In the genomic region with DNA sequence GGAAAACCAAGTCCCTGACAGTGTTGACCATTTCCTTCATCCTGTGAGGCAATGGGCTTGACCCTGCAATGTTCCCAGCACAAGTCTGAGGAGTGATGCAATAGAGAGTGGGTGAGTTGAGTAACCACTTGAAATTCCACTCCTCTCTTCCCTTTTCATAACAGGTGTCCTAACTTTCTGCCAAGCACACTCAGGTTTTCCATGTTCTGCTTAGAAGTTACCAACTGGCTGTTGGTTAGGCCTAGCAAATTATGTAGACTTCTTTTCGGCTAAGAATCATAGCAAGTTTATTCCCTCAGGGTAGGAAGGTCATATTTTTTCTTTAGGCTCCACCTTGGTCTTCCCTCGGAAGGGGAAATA, we compare ENCODE assay signal across 9 cellular contexts. TPM values are rescaled to one million over a fixed set of nuclear protein-coding genes. Genes with fewer than 3 reads are reported as not detected.
DNase-seq lines count a peak whose midpoint lies in the region; ATAC-seq, FAIRE-seq and TF ChIP-seq lines count a peak whose summit lies in the region.
"Had no signal": no experiment of that assay in that cellular context is flagged by ENCODE, and none has a peak within 500 bp of the region (broad histone marks: within the 10 kb centered on the region; RNA-seq: fewer than 3 reads in every experiment).

No MANE protein-coding gene starts in this region.

- WGBS in sigmoid colon, 2 donors = 87 to 90% methylated on average over 2 of the region's 2 CpGs

- H3K27ac Mint-ChIP-seq in T-cell = no peak overlapping the region

- H3K9me2 ChIP-seq in OCI-LY7 (ENCODE audit: insufficient read depth, low read length) = no peaks in the 10 kb centered on the region
- no peaks in the 10 kb centered on the region for H3K9me2 ChIP-seq in Karpas-422 (replicated peaks; ENCODE audit: insufficient read depth, low read length)

- CTCF ChIA-PET in OCI-LY7 (lab: Charles Lee; ENCODE audit: unreplicated experiment) (no interaction called here), T-cell (lab: Charles Lee) (interaction anchor here (0.7 to 5.8 kb wide), 4 partner anchors 25 to 149 kb away, joined by 3 to 48 read pairs (median 3); no protein-coding TSS in a partner anchor)

- no peak for FAIRE-seq in RCC 7860 (lab: Jason Lieb, UNC)

- POLR2A ChIA-PET in OCI-LY7 (lab: Charles Lee) (interaction anchor here (0.7 kb wide), 1 partner anchor 588 kb away, joined by 3 read pairs; no protein-coding TSS in a partner anchor), T-cell (lab: Charles Lee) (interaction anchor here in 1 of 2 donors (0.5 kb wide), 1 partner anchor 27 kb away, joined by 8 read pairs; no protein-coding TSS in a partner anchor)

- H3K4me2 ChIP-seq in OCI-LY7 (ENCODE audit: low read length) (no peak overlapping the region), Karpas-422 (ENCODE audit: low read depth, low read length, poor library complexity, severe bottlenecking) (no peak overlapping the region)

- BruUV-seq in OCI-LY7 (replicated peaks; lab: Mats Ljungman, UMichigan) = no TSS peak

- peaks cover 6 to 7% of the 10 kb centered on the region in 2 donors for H3K27me3 Mint-ChIP-seq in T-cell
- H3K27me3 Mint-ChIP-seq: effector memory CD8-positive, alpha-beta T cell had no signal

- no peaks in the 10 kb centered on the region for H3K36me3 Mint-ChIP-seq in T-cell

- TF ChIP-seq CTCF in sigmoid colon (IDR thresholded peaks at IDR 0.05) = no peak
- no peak for TF ChIP-seq CTCF in OCI-LY7 (conservative IDR thresholded peaks at IDR 0.05; ENCODE audit: low read length)

- no peak overlapping the region for H3K4me3 ChIP-seq in sigmoid colon
- H3K4me3 ChIP-seq in OCI-LY7 (ENCODE audit: low read depth, low read length, poor library complexity, severe bottlenecking) = no peak overlapping the region
- no peak overlapping the region for H3K4me3 ChIP-seq in Karpas-422 (ENCODE audit: low read length)

- peaks cover 15 to 40% (median 18%) of the 10 kb centered on the region in 3 donors for H3K4me1 Mint-ChIP-seq in T-cell

- TF ChIP-seq EP300 in sigmoid colon (IDR thresholded peaks at IDR 0.05) = peak; percentile 22 to 84 (median 58)

- H3K27me3 ChIP-seq in sigmoid colon (no peaks in the 10 kb centered on the region), Karpas-422 (ENCODE audit: low read length) (no peaks in the 10 kb centered on the region)

- DNase-seq in RCC 7860 (ENCODE audit: low spot score) (peak; percentile 25), fibroblast of peridontal ligament (ENCODE audit: extremely low read depth) (peak; percentile 93), sigmoid colon (peak; percentile 85), OCI-LY7 (ENCODE audit: low spot score) (no peak), Karpas-422 (no peak), T-cell (no peak)

- H3K36me3 ChIP-seq in sigmoid colon (no peaks in the 10 kb centered on the region), OCI-LY7 (ENCODE audit: insufficient read depth, low read length) (no peaks in the 10 kb centered on the region), Karpas-422 (ENCODE audit: insufficient read depth, low read length) (no peaks in the 10 kb centered on the region)

- peak; percentile 18 for ATAC-seq in GM21529 (IDR thresholded peaks at IDR 0.05; ENCODE audit: unreplicated experiment)
- ATAC-seq in T-cell (replicated peaks in 1 of 4) = no peak
- ATAC-seq in GM18502 (IDR thresholded peaks at IDR 0.05; ENCODE audit: poor library complexity, unreplicated experiment) = no peak

- H3K9me3 ChIP-seq in sigmoid colon (no peaks in the 10 kb centered on the region), OCI-LY7 (ENCODE audit: low read length) (no peaks in the 10 kb centered on the region), Karpas-422 (ENCODE audit: low read length) (no peaks in the 10 kb centered on the region)

- no peak overlapping the region for H3K4me3 Mint-ChIP-seq in T-cell

- H4K20me1 ChIP-seq in OCI-LY7 (ENCODE audit: insufficient read depth, low read length) (no peaks in the 10 kb centered on the region), Karpas-422 (ENCODE audit: insufficient read depth, low read depth, low read length) (no peaks in the 10 kb centered on the region)

- H3K9ac ChIP-seq in Karpas-422 (ENCODE audit: low read length) = no peak overlapping the region

- no peaks in the 10 kb centered on the region for H3K9me3 Mint-ChIP-seq in T-cell
- H3K9me3 Mint-ChIP-seq: effector memory CD8-positive, alpha-beta T cell had no signal

- H3K79me2 ChIP-seq in OCI-LY7 (ENCODE audit: insufficient read depth, low read depth, low read length) (no peaks in the 10 kb centered on the region), Karpas-422 (ENCODE audit: low read length) (no peaks in the 10 kb centered on the region)

- no peak for TF ChIP-seq POLR2A in sigmoid colon (IDR thresholded peaks at IDR 0.05)

- intact Hi-C loops in sigmoid colon (cut with DNase I) (loop anchor here (2.0 to 5.0 kb wide), 2 partner anchors 27 to 68 kb away; no protein-coding TSS in a partner anchor), OCI-LY7 (cut with micrococcal nuclease; ENCODE audit: unreplicated experiment) (loop anchor here (2.0 to 5.0 kb wide), 2 partner anchors 27 to 68 kb away; no protein-coding TSS in a partner anchor)

- no peak overlapping the region for H2AFZ ChIP-seq in OCI-LY7 (ENCODE audit: low read length)
- no peak overlapping the region for H2AFZ ChIP-seq in Karpas-422 (ENCODE audit: low read length)

- H3K4me1 ChIP-seq in sigmoid colon (peaks cover 0 to 9% (median 4%) of the 10 kb centered on the region in 4 donors), OCI-LY7 (ENCODE audit: insufficient read depth, low read length, poor library complexity, severe bottlenecking) (peaks cover 11% of the 10 kb centered on the region), Karpas-422 (ENCODE audit: low read length) (peaks cover 11% of the 10 kb centered on the region)

- H3K27ac ChIP-seq in sigmoid colon (peak overlapping the region; percentile 54 to 72 (median 62)), OCI-LY7 (ENCODE audit: low read depth, low read length, poor library complexity, severe bottlenecking) (no peak overlapping the region), Karpas-422 (ENCODE audit: low read length) (no peak overlapping the region)

RNA-seq across cellular contexts. Expression of a gene that starts 11.5 kb away (rescaled TPM):
- total RNA-seq in sigmoid colon (1 to 10 TPM in 1 of 4 donors, not detected in 3; 1.6 TPM), OCI-LY7 (2022) (not detected in 2 replicates), T-cell (100 to 1,000 TPM in 1 of 5 donors, 10 to 100 TPM in 4; 17.3 to 377 (median 82.9) TPM)
- polyA plus RNA-seq in sigmoid colon = 10 to 100 TPM in 1 of 3 donors, 1 to 10 TPM in 2; 2.4 to 13.9 (median 4.2) TPM
- not detected in 2 replicates for total RNA-seq in OCI-LY7 (2014; rRNA removed; shearing (Covaris generic))
- total RNA-seq in Karpas-422 (2014; rRNA removed; shearing (Covaris generic); ENCODE audit: low replicate concordance) = not detected in 2 replicates

RNA-seq across cellular contexts. Expression of a gene that starts 37.7 kb away (rescaled TPM):
- not detected for total RNA-seq in sigmoid colon
- polyA plus RNA-seq in sigmoid colon = 10 to 100 TPM in 1 of 3 donors, under 1 TPM in 1, not detected in 1; 0.57 to 23.4 TPM
- not detected in 2 replicates for total RNA-seq in OCI-LY7 (2014; rRNA removed; shearing (Covaris generic))
- not detected in 2 replicates for total RNA-seq in OCI-LY7 (2022)
- not detected in 2 replicates for total RNA-seq in Karpas-422 (2014; rRNA removed; shearing (Covaris generic); ENCODE audit: low replicate concordance)
- total RNA-seq in T-cell = 10 to 100 TPM in 3 of 5 donors, not detected in 2; 11.6 to 18.6 (median 16.0) TPM

RNA-seq across cellular contexts. Expression of a gene that starts 48.1 kb away (rescaled TPM):
- total RNA-seq in sigmoid colon (10 to 100 TPM; 12.4 to 20.6 (median 18.1) TPM), OCI-LY7 (2022) (not detected in 2 replicates), T-cell (under 1 TPM in 1 of 5 donors, not detected in 4; 0.20 TPM)
- polyA plus RNA-seq in sigmoid colon = 1 to 10 TPM; 1.6 to 9.4 (median 6.6) TPM
- 0.44 TPM in 1 of 2 replicates, not detected in the other for total RNA-seq in OCI-LY7 (2014; rRNA removed; shearing (Covaris generic))
- total RNA-seq in Karpas-422 (2014; rRNA removed; shearing (Covaris generic); ENCODE audit: low replicate concordance) = not detected in 2 replicates

Comparison
In these comparisons a context has a peak if more than half of its experiments do, and no peak if none do; other contexts are left out.
1. DNase-seq: peak in RCC 7860 (single experiment), fibroblast of peridontal ligament (single experiment) and sigmoid colon (single experiment); none in OCI-LY7 (single experiment), Karpas-422 (single experiment) and T-cell (0 of 34).
2. H3K27ac ChIP-seq: peak in sigmoid colon (4 of 4); none in OCI-LY7 (single experiment) and Karpas-422 (single experiment).
3. RNA of a gene that starts 11.5 kb away (total RNA-seq): 17.3 to 377 TPM in T-cell; not detected in OCI-LY7, 1.6 TPM in sigmoid colon and not detected in Karpas-422; every median in the first group is over 4 times any median in the second.
4. RNA of a gene that starts 48.1 kb away (total RNA-seq): 12.4 to 20.6 TPM in sigmoid colon; 0.44 TPM in OCI-LY7, 0.20 TPM in T-cell and not detected in Karpas-422; every median in the first group is over 4 times any median in the second.